In the genomic region with DNA sequence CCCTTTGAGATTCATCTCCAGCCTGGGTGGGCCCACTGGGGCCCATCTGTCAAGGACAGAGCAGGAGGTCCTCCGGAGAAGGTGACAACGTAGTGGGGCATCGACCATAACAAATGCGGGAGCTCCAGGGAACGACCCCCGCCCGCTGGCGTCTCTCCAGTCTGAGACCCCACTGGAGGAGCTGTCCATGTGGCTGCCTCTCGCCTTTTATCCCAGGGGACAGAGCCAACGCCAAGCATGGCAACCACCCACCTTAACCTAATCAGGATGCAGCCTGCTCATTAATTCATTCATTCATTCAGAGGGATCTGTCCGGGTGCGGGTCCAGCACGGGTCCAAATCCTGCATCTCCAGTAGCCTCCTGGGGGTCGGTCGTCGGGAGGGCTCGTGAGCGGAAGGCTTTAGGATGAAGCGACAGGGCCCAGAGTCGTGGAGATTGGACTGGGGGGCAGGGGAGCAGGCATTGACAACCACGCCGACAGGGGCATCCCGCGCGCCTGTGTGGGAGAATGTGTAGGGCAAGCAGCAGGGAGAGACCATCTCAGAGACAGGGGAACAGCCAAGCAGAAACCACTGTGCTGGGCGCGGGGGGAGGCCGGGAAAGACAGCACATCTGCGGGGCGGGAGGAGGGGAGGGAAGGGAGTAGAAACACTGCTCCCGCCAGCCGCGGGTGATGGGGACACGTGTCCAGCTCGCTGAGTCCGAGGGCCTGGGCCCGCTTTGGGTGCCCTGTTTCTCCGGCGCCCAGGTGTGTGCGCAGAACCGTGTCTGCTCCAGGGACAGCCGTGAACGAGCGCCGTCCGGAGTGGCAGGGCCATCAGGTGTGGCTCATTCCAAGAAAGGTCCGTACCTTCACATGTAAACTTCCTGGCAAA, we compare ENCODE assay signal across 15 cellular contexts. TPM values are rescaled to one million over a fixed set of nuclear protein-coding genes. Genes with fewer than 3 reads are reported as not detected.
DNase-seq lines count a peak whose midpoint lies in the region; ATAC-seq and TF ChIP-seq lines count a peak whose summit lies in the region.
"Had no signal": no experiment of that assay in that cellular context is flagged by ENCODE, and none has a peak within 500 bp of the region (broad histone marks: within the 10 kb centered on the region; RNA-seq: fewer than 3 reads in every experiment).

No MANE protein-coding gene starts in this region.

- H3K4me3 Mint-ChIP-seq in activated T-cell treated with anti-CD3 and anti-CD28 coated beads, Interleukin-2, amount 50 U/mL, for 72 hours, result peak overlapping the region; percentile 15 to 73

- ATAC-seq in activated T-cell treated with anti-CD3 and anti-CD28 coated beads, Interleukin-2, amount 50 U/mL, for 72 hours (replicated peaks in 1 of 2), result no peak
- no peak for ATAC-seq in HG02678 (IDR thresholded peaks at IDR 0.05; ENCODE audit: unreplicated experiment)
- ATAC-seq: activated CD8-positive, alpha-beta T cell treated with anti-CD3 and anti-CD28 coated beads, Interleukin-2, amount 10 ng/mL, durations not matched to agents 7 days and 5 days; HCT116; left ventricle myocardium superior; Right ventricle myocardium inferior had no signal

- peaks cover 2 to 4% of the 10 kb centered on the region in 2 donors for H3K9me3 Mint-ChIP-seq in activated T-cell treated with anti-CD3 and anti-CD28 coated beads, Interleukin-2, amount 50 U/mL, for 72 hours

- H3K27me3 Mint-ChIP-seq in activated T-cell treated with anti-CD3 and anti-CD28 coated beads, Interleukin-2, amount 50 U/mL, for 72 hours (ENCODE audit: low read depth), result peaks cover 19% of the 10 kb centered on the region

- TF ChIP-seq POLR2A in spleen (IDR thresholded peaks at IDR 0.05) (no peak), sigmoid colon (IDR thresholded peaks at IDR 0.05) (no peak)

- H3K27ac Mint-ChIP-seq in activated T-cell treated with anti-CD3 and anti-CD28 coated beads, Interleukin-2, amount 50 U/mL, for 72 hours, result no peak overlapping the region
- H3K27ac Mint-ChIP-seq: activated CD8-positive, alpha-beta T cell treated with anti-CD3 and anti-CD28 coated beads, Interleukin-2, amount 10 ng/mL, durations not matched to agents 7 days and 5 days had no signal

- no peak overlapping the region for H3K4me3 ChIP-seq in spleen
- H3K4me3 ChIP-seq in sigmoid colon, result no peak overlapping the region

- TF ChIP-seq CTCF in spleen (IDR thresholded peaks at IDR 0.05 in 8 of 11, conservative IDR thresholded peaks at IDR 0.05 in 3 of 11), result no peak
- TF ChIP-seq CTCF in sigmoid colon (IDR thresholded peaks at IDR 0.05), result no peak

- DNase-seq in activated T-cell treated with anti-CD3 and anti-CD28 coated beads, Interleukin-2, amount 50 U/mL, for 72 hours, result no peak
- DNase-seq in activated T-cell treated with anti-CD3 and anti-CD28 coated beads for 4 hours, result no peak
- peak; percentile 45 for DNase-seq in astrocyte of the hippocampus (ENCODE audit: low read depth, low spot score)
- peak; percentile 85 for DNase-seq in left kidney (ENCODE audit: low read depth, low spot score)
- peak; percentile 66 for DNase-seq in spleen
- DNase-seq in sigmoid colon, result no peak
- DNase-seq in DMS53 (lab: John Stamatoyannopoulos, UW), result no peak
- DNase-seq: activated CD8-positive, alpha-beta T cell treated with anti-CD3 and anti-CD28 coated beads, Interleukin-2, amount 10 ng/mL, durations not matched to agents 7 days and 5 days; Calu3; erythroblast; left ventricle myocardium superior; NCI-H2029 treated with DMSO at 0.1 percent for 48 hours had no signal

- WGBS in spleen, 5 donors, result 72 to 90% (median 84%) methylated on average over 28 to 47 of the region's 47 CpGs
- WGBS in sigmoid colon, 2 donors, result 77 to 90% methylated on average over 47 of the region's 47 CpGs

- peaks cover 0 to 26% (median 17%) of the 10 kb centered on the region in 6 donors for H3K4me1 ChIP-seq in spleen
- peaks cover 0 to 16% (median 11%) of the 10 kb centered on the region in 4 donors for H3K4me1 ChIP-seq in sigmoid colon

- TF ChIP-seq EP300 in sigmoid colon (IDR thresholded peaks at IDR 0.05), result no peak

- intact Hi-C loops in spleen (cut with DNase I; ENCODE audit: low total_unique reads) (loop anchor here (10.0 kb wide), 1 partner anchor 122 kb away; no protein-coding TSS in a partner anchor), sigmoid colon (cut with DNase I) (no loop called here)

- H3K4me1 Mint-ChIP-seq in activated T-cell treated with anti-CD3 and anti-CD28 coated beads, Interleukin-2, amount 50 U/mL, for 72 hours (ENCODE audit: low read depth), result peaks cover 18% of the 10 kb centered on the region

- H3K27ac ChIP-seq in spleen (no peak overlapping the region), sigmoid colon (no peak overlapping the region)

- H3K36me3 ChIP-seq in spleen, result no peaks in the 10 kb centered on the region
- no peaks in the 10 kb centered on the region for H3K36me3 ChIP-seq in sigmoid colon

- peaks cover 0 to 7% (median 0%) of the 10 kb centered on the region in 7 donors for H3K27me3 ChIP-seq in spleen (replicated peaks in 1 of 7)
- H3K27me3 ChIP-seq in sigmoid colon, result no peaks in the 10 kb centered on the region

- H3K9me3 ChIP-seq in spleen (no peaks in the 10 kb centered on the region), sigmoid colon (no peaks in the 10 kb centered on the region)

- H3K36me3 Mint-ChIP-seq in activated T-cell treated with anti-CD3 and anti-CD28 coated beads, Interleukin-2, amount 50 U/mL, for 72 hours (ENCODE audit: insufficient read depth in 2 of 2), result peaks cover 5 to 17% of the 10 kb centered on the region in 2 donors

RNA-seq across cellular contexts. Expression of a gene that starts 1.9 kb away (rescaled TPM):
- 1 to 10 TPM; 1.1 to 1.7 TPM for total RNA-seq in activated T-cell treated with anti-CD3 and anti-CD28 coated beads, Interleukin-2, amount 50 U/mL, for 72 hours
- total RNA-seq in spleen (1 to 10 TPM; 2.0 to 5.1 (median 2.6) TPM), sigmoid colon (10 to 100 TPM in 2 of 4 donors, 1 to 10 TPM in 2; 8.6 to 26.3 (median 10.5) TPM)
- polyA plus RNA-seq in spleen (1 to 10 TPM; 2.0 to 2.6 (median 2.2) TPM), sigmoid colon (10 to 100 TPM; 23.4 to 60.8 (median 42.0) TPM)

RNA-seq across cellular contexts. Expression of a gene that starts 24.4 kb away (rescaled TPM):
- 10 to 100 TPM; 71.4 to 84.3 TPM for total RNA-seq in activated T-cell treated with anti-CD3 and anti-CD28 coated beads, Interleukin-2, amount 50 U/mL, for 72 hours
- total RNA-seq in spleen (10 to 100 TPM; 44.6 to 50.2 (median 48.7) TPM), sigmoid colon (10 to 100 TPM; 35.7 to 44.9 (median 41.7) TPM)
- polyA plus RNA-seq in spleen (10 to 100 TPM; 53.7 to 61.1 (median 56.9) TPM), sigmoid colon (10 to 100 TPM; 54.1 to 60.7 (median 54.7) TPM)

Comparison
In these comparisons a context has a peak if more than half of its experiments do, and no peak if none do; other contexts are left out.
1. DNase-seq: peak in astrocyte of the hippocampus (single experiment), left kidney (single experiment) and spleen (single experiment); none in activated T-cell treated with anti-CD3 and anti-CD28 coated beads, Interleukin-2, amount 50 U/mL, for 72 hours (0 of 2), activated T-cell treated with anti-CD3 and anti-CD28 coated beads for 4 hours (single experiment), sigmoid colon (single experiment) and DMS53 (single experiment).